Comparison of ENCODE assay signal across 2 cellular contexts in genomic region chr4:128590773-128591172, GRCh38.
TF ChIP-seq lines count a peak whose summit lies in the region.

No MANE protein-coding gene starts in this region.

TF ChIP-seq in A549, 52 proteins besides CTCF, POLR2A, EP300 and RAD21 (continued from another document):
- TF ChIP-seq USF2 (IDR thresholded peaks at IDR 0.05) = no peak
- TF ChIP-seq HMGXB4 (CRISPR knock-in tag; IDR thresholded peaks at IDR 0.05; ENCODE audit: borderline replicate concordance) = no peak
- no peak for TF ChIP-seq ZC3H11A (IDR thresholded peaks at IDR 0.05)
- TF ChIP-seq NR3C1 (IDR thresholded peaks at IDR 0.05) = no peak
- no peak for TF ChIP-seq SMC3 (IDR thresholded peaks at IDR 0.05)
- no peak for TF ChIP-seq ZSCAN20 (CRISPR knock-in tag; IDR thresholded peaks at IDR 0.05)
- no peak for TF ChIP-seq NFE2L2 (conservative IDR thresholded peaks at IDR 0.05; ENCODE audit: low read length)
- TF ChIP-seq MAX (IDR thresholded peaks at IDR 0.05) = no peak
- no peak for TF ChIP-seq EHF (CRISPR knock-in tag; IDR thresholded peaks at IDR 0.05)
- TF ChIP-seq HES2 (IDR thresholded peaks at IDR 0.05) = no peak

TF ChIP-seq in IMR-90, 13 proteins besides CTCF, POLR2A, EP300 and RAD21 (continued from another document):
- no peak for TF ChIP-seq ELK1 (IDR thresholded peaks at IDR 0.05; ENCODE audit: borderline replicate concordance, low read depth, low read length)
- no peak for TF ChIP-seq MAZ (IDR thresholded peaks at IDR 0.05; ENCODE audit: borderline replicate concordance, low read depth, low read length)
- TF ChIP-seq MXI1 (IDR thresholded peaks at IDR 0.05; ENCODE audit: borderline replicate concordance, low read depth, low read length) = no peak
- TF ChIP-seq MAFK (IDR thresholded peaks at IDR 0.05; ENCODE audit: low read depth, low read length) = no peak
- no peak for TF ChIP-seq BHLHE40 (IDR thresholded peaks at IDR 0.05; ENCODE audit: low read depth, low read length)
- TF ChIP-seq NFE2L2 (IDR thresholded peaks at IDR 0.05; ENCODE audit: low read depth, low read length) = no peak
- TF ChIP-seq USF2 (IDR thresholded peaks at IDR 0.05; ENCODE audit: low read depth, low read length) = no peak
- TF ChIP-seq FOS (IDR thresholded peaks at IDR 0.05; ENCODE audit: low read depth, low read length) = no peak
- no peak for TF ChIP-seq RCOR1 (IDR thresholded peaks at IDR 0.05; ENCODE audit: insufficient replicate concordance, low read length)
